ENCODE assay signal across 8 cellular contexts in genomic region chr3:123202451-123202850, GRCh38. TPM values are rescaled to one million over a fixed set of nuclear protein-coding genes. Genes with fewer than 3 reads are reported as not detected.
DNase-seq lines count a peak whose midpoint lies in the region; ATAC-seq, FAIRE-seq and TF ChIP-seq lines count a peak whose summit lies in the region.

No MANE protein-coding gene starts in this region.

- H3K79me2 ChIP-seq in ACC112 (ENCODE audit: control insufficient read depth, insufficient read depth, low read length, unreplicated experiment) = peaks cover 45% of the 10 kb centered on the region

- WGBS in sigmoid colon, 2 donors = 1 to 3% methylated on average over 7 of the region's 7 CpGs

- ATAC-seq in foreskin keratinocyte (no peak), GM18861 (IDR thresholded peaks at IDR 0.05; ENCODE audit: unreplicated experiment) (no peak)

- TF ChIP-seq CTCF in VCaP (conservative IDR thresholded peaks at IDR 0.05) (no peak), foreskin keratinocyte (conservative IDR thresholded peaks at IDR 0.05) (no peak), sigmoid colon (IDR thresholded peaks at IDR 0.05) (no peak)

- H3K36me3 ChIP-seq in ACC112 (ENCODE audit: insufficient read depth, low read length) = no peaks in the 10 kb centered on the region
- H3K36me3 ChIP-seq in sigmoid colon = no peaks in the 10 kb centered on the region

- H3K4me3 ChIP-seq in ACC112 (ENCODE audit: low read depth, low read length) (peak overlapping the region; percentile 95), sigmoid colon (peak overlapping the region; percentile 85 to 97 (median 92))

- no peaks in the 10 kb centered on the region for H3K27me3 ChIP-seq in ACC112 (ENCODE audit: insufficient read depth, low read length)
- H3K27me3 ChIP-seq in foreskin keratinocyte = no peaks in the 10 kb centered on the region
- H3K27me3 ChIP-seq in sigmoid colon = no peaks in the 10 kb centered on the region

- no peak overlapping the region for H3K27ac ChIP-seq in ACC112 (ENCODE audit: low read depth, low read length)
- peak overlapping the region; percentile 85 for H3K27ac ChIP-seq in VCaP
- H3K27ac ChIP-seq in foreskin keratinocyte = peak overlapping the region; percentile 94
- peak overlapping the region; percentile 83 to 86 (median 86) for H3K27ac ChIP-seq in sigmoid colon

- intact Hi-C loops in sigmoid colon (cut with DNase I) = loop anchor here (5.0 to 10.0 kb wide), 5 partner anchors 105 to 408 kb away; partner anchors contain the start of genes HSPBAP1, PDIA5, SEMA5B and SLC49A4

- DNase-seq in GM12891 (ENCODE audit: insufficient read length, low spot score) = no peak
- DNase-seq in foreskin keratinocyte = peak in 1 of 2 donors; percentile 5
- no peak for DNase-seq in sigmoid colon
- DNase-seq in dedifferentiated amniotic fluid mesenchymal stem cell (ENCODE audit: extremely low spot score) = no peak
- no peak for DNase-seq in SHP77 (lab: John Stamatoyannopoulos, UW)

- no peak for TF ChIP-seq EP300 in sigmoid colon (IDR thresholded peaks at IDR 0.05)

- peak overlapping the region; percentile 71 for H2AFZ ChIP-seq in ACC112 (ENCODE audit: low read length, unreplicated experiment)

- no peaks in the 10 kb centered on the region for H3K9me3 ChIP-seq in sigmoid colon

- FAIRE-seq in GM12891 (lab: Jason Lieb, UNC) = peak; percentile 66

- TF ChIP-seq POLR2A in GM12891 (IDR thresholded peaks at IDR 0.05; ENCODE audit: low read depth, low read length) (no peak), sigmoid colon (IDR thresholded peaks at IDR 0.05) (no peak)

- H3K4me1 ChIP-seq in ACC112 (ENCODE audit: control insufficient read depth, insufficient read depth, low read length, unreplicated experiment) (peaks cover 9% of the 10 kb centered on the region), foreskin keratinocyte (no peaks in the 10 kb centered on the region), sigmoid colon (peaks cover 0 to 22% (median 9%) of the 10 kb centered on the region in 4 donors)

TF ChIP-seq in GM12891, 5 proteins besides CTCF, POLR2A, EP300 and RAD21:
- no peak for TF ChIP-seq PAX5 (IDR thresholded peaks at IDR 0.05; ENCODE audit: insufficient read depth, low read length, severe bottlenecking)
- no peak for TF ChIP-seq TAF1 (IDR thresholded peaks at IDR 0.05; ENCODE audit: low read depth, low read length)
- TF ChIP-seq POU2F2 (IDR thresholded peaks at IDR 0.05; ENCODE audit: low read depth, low read length) = no peak
- TF ChIP-seq POLR2AphosphoS5 (IDR thresholded peaks at IDR 0.05; ENCODE audit: low read depth, low read length) = no peak
- TF ChIP-seq SPI1 (IDR thresholded peaks at IDR 0.05; ENCODE audit: low read depth, low read length) = no peak

RNA-seq across cellular contexts. Expression of gene SEC22A, which starts 0.7 kb away (rescaled TPM):
- 15.1 TPM for polyA plus RNA-seq in GM12891 (2012; ENCODE audit: low read depth, missing spikeins)
- total RNA-seq in foreskin keratinocyte = 19.1 and 22.1 TPM in 2 replicates
- polyA plus RNA-seq in foreskin keratinocyte = 16.8 and 17.2 TPM in 2 replicates
- total RNA-seq in sigmoid colon = 10 to 100 TPM; 17.8 to 47.2 (median 31.4) TPM
- polyA plus RNA-seq in sigmoid colon = 10 to 100 TPM in 1 of 3 donors, 1 to 10 TPM in 2; 5.8 to 13.5 (median 6.6) TPM
